In the genomic region with DNA sequence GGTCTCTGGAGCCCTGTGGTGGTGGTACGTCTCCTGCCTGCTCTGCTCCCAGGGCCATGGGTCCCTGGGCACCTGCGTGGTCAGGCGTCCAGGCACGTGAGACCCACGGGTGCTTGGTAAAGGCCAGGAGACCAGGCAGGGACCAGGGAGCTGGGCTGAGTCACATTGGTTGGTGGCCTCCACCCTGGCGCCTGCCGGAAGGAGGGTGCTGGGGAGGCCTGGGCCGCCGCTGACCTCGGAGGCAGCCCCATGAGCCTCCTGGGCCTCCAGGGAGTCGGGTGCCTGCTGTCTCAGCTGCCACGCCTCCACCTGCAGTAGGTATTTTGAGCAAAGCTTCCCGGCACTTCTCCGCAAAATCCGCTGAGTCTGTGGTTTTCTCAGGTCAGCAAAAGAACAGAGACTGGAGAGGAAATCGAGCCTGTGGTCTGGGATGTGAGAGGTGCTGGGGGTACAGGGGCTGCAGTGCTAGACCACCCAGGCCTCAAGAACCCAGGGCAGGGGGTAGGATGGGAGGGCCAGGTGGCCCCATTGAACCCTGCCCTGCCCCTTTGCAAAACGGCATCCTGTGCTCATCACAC, we compare ENCODE assay signal across 30 cellular contexts. TPM values are rescaled to one million over a fixed set of nuclear protein-coding genes. Genes with fewer than 3 reads are reported as not detected.
"Had no signal": no experiment of that assay in that cellular context is flagged by ENCODE, and none has a peak within 500 bp of the region (broad histone marks: within the 10 kb centered on the region; RNA-seq: fewer than 3 reads in every experiment).

No MANE protein-coding gene starts in this region.

- DNase-seq: activated CD4-positive, alpha-beta T cell treated with anti-CD3 and anti-CD28 coated beads for 4 hours; activated CD4-positive, alpha-beta T cell treated with anti-CD3 and anti-CD28 coated beads, Interleukin-2, amount 50 U/mL, for 4 hours; activated CD4-positive, CD25-positive, alpha-beta regulatory T cell; activated effector memory CD4-positive, alpha-beta T cell treated with anti-CD3 and anti-CD28 coated beads, Interleukin-2, amount 50 U/mL, for 16 hours; activated naive CD4-positive, alpha-beta T cell treated with anti-CD3 and anti-CD28 coated beads for 36 hours; activated naive CD8-positive, alpha-beta T cell treated with anti-CD3 and anti-CD28 coated beads for 36 hours; adrenal gland; aorta; body of pancreas; dermis blood vessel endothelial cell; effector CD4-positive, alpha-beta T cell; foreskin keratinocyte; heart right ventricle; kidney glomerular epithelial cell; mesendoderm; pancreas; psoas muscle; stimulated activated CD4-positive, alpha-beta T cell treated with anti-CD3 and anti-CD28 coated beads, Interleukin-15, amount 100 ng/mL, for 24 hours; stimulated activated CD4-positive, alpha-beta T cell treated with anti-CD3 and anti-CD28 coated beads, Interleukin-2, amount 100 ng/mL, for 24 hours; stimulated activated naive CD4-positive, alpha-beta T cell treated with Interleukin-2 at 50 U/mL for 16 hours had no signal

- H3K4me2 ChIP-seq: smooth muscle cell had no signal

- H3K4me1 ChIP-seq: adrenal gland, foreskin keratinocyte, pancreas, psoas muscle had no signal

- H3K4me3 Mint-ChIP-seq: activated naive CD4-positive, alpha-beta T cell treated with anti-CD3 and anti-CD28 coated beads for 36 hours; activated naive CD8-positive, alpha-beta T cell treated with anti-CD3 and anti-CD28 coated beads for 36 hours; activated T-helper 1 cell treated with anti-CD3 and anti-CD28 coated beads, Interleukin-12 subunit alpha, Interleukin-12 subunit beta, Interleukin-2, Interleukin-4 antibody, amounts not matched to agents 30 ng/mL and 10 ng/mL and 1 ng/mL, durations not matched to agents 14 hours and 24 hours and 36 hours; nephron had no signal

- H3K27ac Mint-ChIP-seq: activated naive CD4-positive, alpha-beta T cell treated with anti-CD3 and anti-CD28 coated beads for 36 hours; activated naive CD8-positive, alpha-beta T cell treated with anti-CD3 and anti-CD28 coated beads for 36 hours; activated T-helper 1 cell treated with anti-CD3 and anti-CD28 coated beads, Interleukin-12 subunit alpha, Interleukin-12 subunit beta, Interleukin-2, Interleukin-4 antibody, amounts not matched to agents 30 ng/mL and 10 ng/mL and 1 ng/mL, durations not matched to agents 14 hours and 24 hours and 36 hours; nephron had no signal

- ATAC-seq: body of pancreas, foreskin keratinocyte, heart right ventricle, left lobe of liver, pancreas, psoas muscle had no signal

- H3K9me3 ChIP-seq: adrenal gland, body of pancreas, heart right ventricle, neutrophil, pancreas, psoas muscle had no signal

- H3K9me3 Mint-ChIP-seq: activated naive CD4-positive, alpha-beta T cell treated with anti-CD3 and anti-CD28 coated beads for 36 hours; activated naive CD8-positive, alpha-beta T cell treated with anti-CD3 and anti-CD28 coated beads for 36 hours; activated T-helper 1 cell treated with anti-CD3 and anti-CD28 coated beads, Interleukin-12 subunit alpha, Interleukin-12 subunit beta, Interleukin-2, Interleukin-4 antibody, amounts not matched to agents 30 ng/mL and 10 ng/mL and 1 ng/mL, durations not matched to agents 14 hours and 24 hours and 36 hours had no signal

- H3K4me3 ChIP-seq: adrenal gland, body of pancreas, esophagus muscularis mucosa, heart right ventricle, lung, pancreas, psoas muscle, smooth muscle cell, tibial nerve had no signal

- H3K36me3 ChIP-seq: adrenal gland, esophagus muscularis mucosa, heart right ventricle, neutrophil, pancreas, tibial nerve had no signal

- FAIRE-seq: colon, pancreas had no signal

- H3K27ac ChIP-seq: adrenal gland, body of pancreas, esophagus muscularis mucosa, foreskin keratinocyte, neutrophil, pancreas, psoas muscle, tibial nerve had no signal

- H3K36me3 Mint-ChIP-seq: activated naive CD8-positive, alpha-beta T cell treated with anti-CD3 and anti-CD28 coated beads for 36 hours had no signal

RNA-seq across cellular contexts. Expression of gene PLK5, which starts 3.6 kb away (rescaled TPM):
- total RNA-seq: activated naive CD4-positive, alpha-beta T cell treated with anti-CD3 and anti-CD28 coated beads for 36 hours; activated naive CD8-positive, alpha-beta T cell treated with anti-CD3 and anti-CD28 coated beads for 36 hours; activated T-helper 1 cell treated with anti-CD3 and anti-CD28 coated beads, Interleukin-12 subunit alpha, Interleukin-12 subunit beta, Interleukin-2, Interleukin-4 antibody, amounts not matched to agents 30 ng/mL and 10 ng/mL and 1 ng/mL, durations not matched to agents 14 hours and 24 hours and 36 hours; aorta; body of pancreas; dermis blood vessel endothelial cell; foreskin keratinocyte; left lobe of liver; lung; pancreas; psoas muscle; smooth muscle cell; ureter had no signal
- polyA plus RNA-seq: foreskin keratinocyte, smooth muscle cell had no signal

RNA-seq across cellular contexts. Expression of gene ADAMTSL5, which starts 7.5 kb away (rescaled TPM):
- total RNA-seq: dermis blood vessel endothelial cell had no signal
